Comparison of ENCODE assay signal across 8 cellular contexts in the genomic region with DNA sequence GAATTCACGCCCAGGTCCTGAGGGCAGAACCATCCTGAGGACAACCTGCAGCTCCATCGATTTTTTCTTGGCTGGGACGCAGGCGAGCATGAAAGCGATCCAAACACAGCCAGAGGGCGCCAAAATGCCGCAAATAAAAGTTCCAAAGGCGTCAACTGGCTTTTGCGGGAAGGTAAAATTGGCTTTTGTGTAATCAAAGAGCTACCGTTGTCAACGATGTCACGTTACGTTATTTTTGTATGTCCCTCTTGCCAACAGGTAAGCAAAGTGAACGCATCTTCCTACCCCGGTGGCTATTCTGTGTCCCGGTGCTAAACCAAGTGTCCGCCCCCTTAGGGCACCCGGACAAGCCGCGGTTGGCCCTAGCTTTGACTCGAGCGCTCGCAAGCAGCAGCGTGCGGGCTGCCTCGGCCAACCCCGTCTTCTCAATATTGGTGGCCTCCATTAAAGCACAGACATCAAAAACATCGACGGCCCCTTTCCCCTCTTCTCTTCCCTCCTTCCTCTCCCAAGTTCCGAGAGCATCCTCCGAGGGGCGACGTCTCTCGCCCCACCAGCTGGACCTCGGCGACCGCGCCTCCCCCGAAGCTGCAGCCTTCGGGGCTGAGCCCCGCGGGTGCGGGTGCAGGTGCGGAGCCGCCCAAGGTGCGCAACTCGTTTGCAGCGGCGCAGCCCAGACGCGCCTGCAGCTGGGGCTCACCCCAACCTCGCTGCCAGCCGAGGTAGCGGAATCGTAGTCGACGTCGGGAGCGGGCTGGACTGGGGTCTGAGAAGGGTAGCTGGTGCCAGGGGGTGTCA. TPM values are rescaled to one million over a fixed set of nuclear protein-coding genes. Genes with fewer than 3 reads are reported as not detected.
DNase-seq lines count a peak whose midpoint lies in the region; ATAC-seq and TF ChIP-seq lines count a peak whose summit lies in the region.

No MANE protein-coding gene starts in this region.

- peak overlapping the region; percentile 23 for H3K4me3 Mint-ChIP-seq in T-helper 1 cell treated with Interleukin-12 subunit alpha and Interleukin-12 subunit beta and Interleukin-4 antibody, amounts not matched to agents 30 μg/mL and 1 μg/mL, for 36 hours
- H3K4me3 Mint-ChIP-seq in central memory CD8-positive, alpha-beta T cell, result peak overlapping the region; percentile 61

- DNase-seq in AG04450 (ENCODE audit: low read depth, low spot score) (no peak), NCI-H1694 (lab: John Stamatoyannopoulos, UW) (peak; percentile 84), inferior parietal cortex (ENCODE audit: extremely low spot score) (peak; percentile 94)
- DNase-seq in central memory CD8-positive, alpha-beta T cell (ENCODE audit: low spot score in 2 of 2), result no peak

- no peak overlapping the region for H3K27ac Mint-ChIP-seq in T-helper 1 cell treated with Interleukin-12 subunit alpha and Interleukin-12 subunit beta and Interleukin-4 antibody, amounts not matched to agents 30 μg/mL and 1 μg/mL, for 36 hours
- H3K27ac Mint-ChIP-seq in central memory CD8-positive, alpha-beta T cell (ENCODE audit: low read depth), result no peak overlapping the region

- H3K9me3 Mint-ChIP-seq in T-helper 1 cell treated with Interleukin-12 subunit alpha and Interleukin-12 subunit beta and Interleukin-4 antibody, amounts not matched to agents 30 μg/mL and 1 μg/mL, for 36 hours, result no peaks in the 10 kb centered on the region
- H3K9me3 Mint-ChIP-seq in central memory CD8-positive, alpha-beta T cell, result no peaks in the 10 kb centered on the region

- ATAC-seq in GM18520 (IDR thresholded peaks at IDR 0.05; ENCODE audit: unreplicated experiment), result peak; percentile 33
- ATAC-seq in HG03025 (IDR thresholded peaks at IDR 0.05; ENCODE audit: low FRiP score, unreplicated experiment), result peak; percentile 47
- ATAC-seq in central memory CD8-positive, alpha-beta T cell (replicated peaks; ENCODE audit: extremely low read depth, poor library complexity, severe bottlenecking), result no peak

- H3K27me3 ChIP-seq in AG04450 (ENCODE audit: control insufficient read depth, insufficient read depth, low read length), result no peaks in the 10 kb centered on the region

- H3K27ac ChIP-seq in AG04450 (ENCODE audit: low read depth, low read length) (no peak overlapping the region), skin epidermis (peak overlapping the region in 10 of 21 experiments; percentile 12 to 89 (median 33))

- CTCF ChIA-PET in AG04450 (lab: Charles Lee), result interaction anchor here (0.6 to 4.5 kb wide), 92 partner anchors 10 to 1119 kb away, joined by 3 to 142 read pairs (median 3); no protein-coding TSS in a partner anchor

- H3K4me1 Mint-ChIP-seq in T-helper 1 cell treated with Interleukin-12 subunit alpha and Interleukin-12 subunit beta and Interleukin-4 antibody, amounts not matched to agents 30 μg/mL and 1 μg/mL, for 36 hours (ENCODE audit: low read depth), result peaks cover 4% of the 10 kb centered on the region
- H3K4me1 Mint-ChIP-seq in central memory CD8-positive, alpha-beta T cell, result no peaks in the 10 kb centered on the region

- H3K36me3 Mint-ChIP-seq in T-helper 1 cell treated with Interleukin-12 subunit alpha and Interleukin-12 subunit beta and Interleukin-4 antibody, amounts not matched to agents 30 μg/mL and 1 μg/mL, for 36 hours (ENCODE audit: low read depth), result no peaks in the 10 kb centered on the region
- peaks cover 1% of the 10 kb centered on the region for H3K36me3 Mint-ChIP-seq in central memory CD8-positive, alpha-beta T cell (ENCODE audit: insufficient read depth)

- peak; percentile 89 for TF ChIP-seq CTCF in AG04450 (IDR thresholded peaks at IDR 0.05; ENCODE audit: low read depth, low read length)

- peak overlapping the region; percentile 66 for H3K4me3 ChIP-seq in AG04450 (ENCODE audit: low read depth, low read length)
- H3K4me3 ChIP-seq in skin epidermis, result peak overlapping the region; percentile 6 to 74 (median 61)

- no peaks in the 10 kb centered on the region for H3K9me3 ChIP-seq in AG04450 (ENCODE audit: control insufficient read depth, insufficient read depth, low read length)

- POLR2A ChIA-PET in AG04450 (lab: Yijun Ruan, JAX), result interaction anchor here (0.6 to 1.7 kb wide), 8 partner anchors 10 to 1092 kb away, joined by 3 to 9 read pairs (median 4); no protein-coding TSS in a partner anchor

- peaks cover 42% of the 10 kb centered on the region for H3K27me3 Mint-ChIP-seq in T-helper 1 cell treated with Interleukin-12 subunit alpha and Interleukin-12 subunit beta and Interleukin-4 antibody, amounts not matched to agents 30 μg/mL and 1 μg/mL, for 36 hours (ENCODE audit: low read depth)
- H3K27me3 Mint-ChIP-seq in central memory CD8-positive, alpha-beta T cell, result peaks cover 23% of the 10 kb centered on the region

RNA-seq across cellular contexts. Expression of a gene that starts 1.1 kb away (rescaled TPM):
- 181 and 227 TPM in 2 replicates for polyA plus RNA-seq in AG04450 (2011; rRNA removed)
- polyA minus RNA-seq in AG04450 (2011; rRNA and poly(A)+ RNA removed), result 32.9 and 47.9 TPM in 2 replicates

Comparison
In these comparisons a context has a peak if more than half of its experiments do, and no peak if none do; other contexts are left out.
1. DNase-seq: peak in NCI-H1694 (single experiment) and inferior parietal cortex (single experiment); none in AG04450 (single experiment) and central memory CD8-positive, alpha-beta T cell (0 of 2).